Comparison of ENCODE assay signal across 28 cellular contexts in genomic region chr18:26086959-26087358, GRCh38. TPM values are rescaled to one million over a fixed set of nuclear protein-coding genes. Genes with fewer than 3 reads are reported as not detected.
DNase-seq lines count a peak whose midpoint lies in the region; ATAC-seq and TF ChIP-seq lines count a peak whose summit lies in the region.
"Had no signal": no experiment of that assay in that cellular context is flagged by ENCODE, and none has a peak within 500 bp of the region (broad histone marks: within the 10 kb centered on the region; RNA-seq: fewer than 3 reads in every experiment).

No MANE protein-coding gene starts in this region.

- H3K9me3 Mint-ChIP-seq in T-helper 2 cell treated with Interferon-gamma antibody and Interleukin-4, amounts not matched to agents 5 μg/mL and 100 μg/mL, for 36 hours: no peaks in the 10 kb centered on the region
- no peaks in the 10 kb centered on the region for H3K9me3 Mint-ChIP-seq in IgD-negative memory B cell
- no peaks in the 10 kb centered on the region for H3K9me3 Mint-ChIP-seq in stimulated activated memory B cell treated with anti-CD40 and anti-IgM and Interleukin-4, amounts not matched to agents 10 μg/mL and 1 μg/mL and 100 μg/mL, for 72 hours
- H3K9me3 Mint-ChIP-seq: activated naive CD8-positive, alpha-beta T cell treated with anti-CD3 and anti-CD28 coated beads for 36 hours; stimulated activated naive CD8-positive, alpha-beta T cell treated with anti-CD3 and anti-CD28 coated beads, Interleukin-15, amount 100 ng/mL, for 72 hours had no signal

- H3K4me3 ChIP-seq in PC-3 (ENCODE audit: low read length): no peak overlapping the region
- H3K4me3 ChIP-seq: tibial artery had no signal

- CTCF ChIA-PET in PC-3 (lab: Charles Lee): no interaction called here

- intact Hi-C loops in PC-3 (cut with micrococcal nuclease): no loop called here

- H3K27ac Mint-ChIP-seq in T-helper 2 cell treated with Interferon-gamma antibody and Interleukin-4, amounts not matched to agents 5 μg/mL and 100 μg/mL, for 36 hours: no peak overlapping the region
- peak overlapping the region in 1 of 3 donors; percentile 22 for H3K27ac Mint-ChIP-seq in IgD-negative memory B cell
- peak overlapping the region; percentile 46 for H3K27ac Mint-ChIP-seq in stimulated activated memory B cell treated with anti-CD40 and anti-IgM and Interleukin-4, amounts not matched to agents 10 μg/mL and 1 μg/mL and 100 μg/mL, for 72 hours
- H3K27ac Mint-ChIP-seq: activated naive CD8-positive, alpha-beta T cell treated with anti-CD3 and anti-CD28 coated beads for 36 hours; stimulated activated naive CD8-positive, alpha-beta T cell treated with anti-CD3 and anti-CD28 coated beads, Interleukin-15, amount 100 ng/mL, for 72 hours had no signal

- H3F3A ChIP-seq in PC-3 (ENCODE audit: low read length, unreplicated experiment): no peaks in the 10 kb centered on the region

- H3K27me3 ChIP-seq in PC-3 (ENCODE audit: low read length): no peaks in the 10 kb centered on the region
- H3K27me3 ChIP-seq: tibial artery had no signal

- H3K4me3 Mint-ChIP-seq in T-helper 2 cell treated with Interferon-gamma antibody and Interleukin-4, amounts not matched to agents 5 μg/mL and 100 μg/mL, for 36 hours: peak overlapping the region; percentile 15
- peak overlapping the region in 3 of 4 donors; percentile 30 to 64 (median 44) for H3K4me3 Mint-ChIP-seq in IgD-negative memory B cell
- H3K4me3 Mint-ChIP-seq in stimulated activated memory B cell treated with anti-CD40 and anti-IgM and Interleukin-4, amounts not matched to agents 10 μg/mL and 1 μg/mL and 100 μg/mL, for 72 hours: peak overlapping the region; percentile 38
- H3K4me3 Mint-ChIP-seq: activated naive CD8-positive, alpha-beta T cell treated with anti-CD3 and anti-CD28 coated beads for 36 hours had no signal

- peaks cover 20% of the 10 kb centered on the region for H3K4me1 ChIP-seq in PC-3 (ENCODE audit: insufficient read depth, low read length)

- ATAC-seq in PC-3 (no peak), GM21390 (IDR thresholded peaks at IDR 0.05; ENCODE audit: unreplicated experiment) (no peak), GM21423 (IDR thresholded peaks at IDR 0.05; ENCODE audit: unreplicated experiment) (no peak), GM18870 (IDR thresholded peaks at IDR 0.05; ENCODE audit: unreplicated experiment) (no peak)
- peak; percentile 9 for ATAC-seq in stimulated activated memory B cell treated with anti-CD40 and anti-IgM and Interleukin-4, amounts not matched to agents 10 μg/mL and 1 μg/mL and 100 μg/mL, for 72 hours
- ATAC-seq: sciatic nerve; stimulated activated naive CD8-positive, alpha-beta T cell treated with anti-CD3 and anti-CD28 coated beads, Interleukin-15, amount 100 ng/mL, for 72 hours had no signal

- H3K9me2 ChIP-seq in PC-3 (replicated peaks; ENCODE audit: low read length): no peaks in the 10 kb centered on the region

- H3K4me1 Mint-ChIP-seq in T-helper 2 cell treated with Interferon-gamma antibody and Interleukin-4, amounts not matched to agents 5 μg/mL and 100 μg/mL, for 36 hours (ENCODE audit: low read depth): peaks cover 44% of the 10 kb centered on the region
- H3K4me1 Mint-ChIP-seq in IgD-negative memory B cell: peaks cover 26 to 37% (median 34%) of the 10 kb centered on the region in 3 donors
- peaks cover 41% of the 10 kb centered on the region for H3K4me1 Mint-ChIP-seq in stimulated activated memory B cell treated with anti-CD40 and anti-IgM and Interleukin-4, amounts not matched to agents 10 μg/mL and 1 μg/mL and 100 μg/mL, for 72 hours

- H3K9ac ChIP-seq in PC-3 (ENCODE audit: low read length): no peak overlapping the region

- no TSS peak for BruUV-seq in PC-3 (replicated peaks; lab: Mats Ljungman, UMichigan)

- peaks cover 27% of the 10 kb centered on the region for H4K20me1 ChIP-seq in PC-3 (ENCODE audit: low read length)

- no peaks in the 10 kb centered on the region for H3K9me3 ChIP-seq in PC-3 (ENCODE audit: low read length)
- H3K9me3 ChIP-seq: tibial artery had no signal

- TF ChIP-seq CTCF in PC-3 (conservative IDR thresholded peaks at IDR 0.05; ENCODE audit: low read depth, low read length): no peak

- H3K79me2 ChIP-seq in PC-3 (ENCODE audit: low read length): peaks cover 78% of the 10 kb centered on the region

- no peak overlapping the region for H3K27ac ChIP-seq in PC-3 (ENCODE audit: low read length)
- H3K27ac ChIP-seq: tibial artery had no signal

- H3K4me2 ChIP-seq in PC-3 (ENCODE audit: low read length): peak overlapping the region; percentile 89; the same call in 1 of the 2 replicates

- H2AFZ ChIP-seq in PC-3 (ENCODE audit: low read length): no peak overlapping the region

- peaks cover 50% of the 10 kb centered on the region for H3K36me3 Mint-ChIP-seq in T-helper 2 cell treated with Interferon-gamma antibody and Interleukin-4, amounts not matched to agents 5 μg/mL and 100 μg/mL, for 36 hours (ENCODE audit: low read depth)
- peaks cover 7% of the 10 kb centered on the region for H3K36me3 Mint-ChIP-seq in IgD-negative memory B cell
- H3K36me3 Mint-ChIP-seq in stimulated activated memory B cell treated with anti-CD40 and anti-IgM and Interleukin-4, amounts not matched to agents 10 μg/mL and 1 μg/mL and 100 μg/mL, for 72 hours: peaks cover 20% of the 10 kb centered on the region

- POLR2A ChIA-PET in PC-3 (lab: Charles Lee; ENCODE audit: unreplicated experiment): no interaction called here

- no peaks in the 10 kb centered on the region for H3K27me3 Mint-ChIP-seq in T-helper 2 cell treated with Interferon-gamma antibody and Interleukin-4, amounts not matched to agents 5 μg/mL and 100 μg/mL, for 36 hours (ENCODE audit: low read depth)
- no peaks in the 10 kb centered on the region for H3K27me3 Mint-ChIP-seq in IgD-negative memory B cell
- no peaks in the 10 kb centered on the region for H3K27me3 Mint-ChIP-seq in stimulated activated memory B cell treated with anti-CD40 and anti-IgM and Interleukin-4, amounts not matched to agents 10 μg/mL and 1 μg/mL and 100 μg/mL, for 72 hours
- H3K27me3 Mint-ChIP-seq: activated naive CD8-positive, alpha-beta T cell treated with anti-CD3 and anti-CD28 coated beads for 36 hours; stimulated activated naive CD8-positive, alpha-beta T cell treated with anti-CD3 and anti-CD28 coated beads, Interleukin-15, amount 100 ng/mL, for 72 hours had no signal

- peaks cover 41% of the 10 kb centered on the region for H3K36me3 ChIP-seq in PC-3 (ENCODE audit: low read depth, low read length)

- DNase-seq in T-helper 2 cell treated with Interferon-gamma antibody and Interleukin-4, amounts not matched to agents 5 μg/mL and 100 μg/mL, for 36 hours (ENCODE audit: low spot score): no peak
- DNase-seq in T-helper 2 cell (no peak), PC-3 (no peak)
- DNase-seq: 8988T; activated CD4-positive, alpha-beta T cell treated with anti-CD3 and anti-CD28 coated beads, Interleukin-2, amount 50 U/mL, for 48 hours; activated CD4-positive, CD25-positive, alpha-beta regulatory T cell; activated CD8-positive, alpha-beta memory T cell treated with anti-CD3 and anti-CD28 coated beads, Interleukin-2, amount 50 U/mL, for 4 hours; activated naive CD8-positive, alpha-beta T cell treated with anti-CD3 and anti-CD28 coated beads for 36 hours; glutamatergic neuron; KBM-7; kidney; NCI-H1092; NCI-H187; NCI-H526; stimulated activated naive CD8-positive, alpha-beta T cell treated with anti-CD3 and anti-CD28 coated beads, Interleukin-15, amount 100 ng/mL, for 72 hours; T-helper 9 cell; tibial artery had no signal

RNA-seq across cellular contexts. Expression of gene SS18, which starts 3.5 kb away (rescaled TPM):
- polyA plus RNA-seq in IgD-negative memory B cell: 30.9 TPM
- total RNA-seq in PC-3 (2014; rRNA removed): 70.1 and 98.7 TPM in 2 replicates

RNA-seq across cellular contexts. Expression of gene PSMA8, which starts 46.7 kb away (rescaled TPM):
- polyA plus RNA-seq in IgD-negative memory B cell: 4.1 TPM
- not detected in 2 replicates for total RNA-seq in PC-3 (2014; rRNA removed)
- total RNA-seq: cerebellum, HT1080, kidney, lower leg skin, mucosa of gallbladder, posterior vena cava, sciatic nerve had no signal
